9 cellular contexts compared by ENCODE assay signal in genomic region chr1:234844479-234845031, GRCh38.
DNase-seq lines count a peak whose midpoint lies in the region; ATAC-seq and TF ChIP-seq lines count a peak whose summit lies in the region.
"Had no signal": no experiment of that assay in that cellular context is flagged by ENCODE, and none has a peak within 500 bp of the region (broad histone marks: within the 10 kb centered on the region; RNA-seq: fewer than 3 reads in every experiment).

No MANE protein-coding gene starts in this region.

- ATAC-seq in HG03135 (IDR thresholded peaks at IDR 0.05; ENCODE audit: unreplicated experiment) = no peak
- no peak for ATAC-seq in HG03378 (IDR thresholded peaks at IDR 0.05; ENCODE audit: unreplicated experiment)

- H3K4me3 ChIP-seq in KMS-11 (IDR thresholded peaks at IDR 0.05; ENCODE audit: insufficient read depth, low read depth, low read length) = peak overlapping the region; percentile 48
- H3K4me3 ChIP-seq in neural progenitor cell = no peak overlapping the region
- H3K4me3 ChIP-seq: vagina had no signal

- H4K20me1 ChIP-seq in KMS-11 (ENCODE audit: insufficient read depth) (no peaks in the 10 kb centered on the region), neural progenitor cell (ENCODE audit: low read depth) (no peaks in the 10 kb centered on the region)

- DNase-seq in GF-D8 (lab: John Stamatoyannopoulos, UW) (peak; percentile 37), neural progenitor cell (ENCODE audit: low spot score) (no peak), HK-2 (ENCODE audit: unreplicated experiment) (no peak)
- DNase-seq in activated naive CD8-positive, alpha-beta T cell treated with anti-CD3 and anti-CD28 coated beads for 36 hours = no peak
- DNase-seq: NK-92 treated with Interleukin-12 subunit alpha and Interleukin-12 subunit beta, amount 100 ng/mL, for 24 hours had no signal

- peaks cover 2% of the 10 kb centered on the region for H3K9me3 ChIP-seq in neural progenitor cell (ENCODE audit: low read depth)
- H3K9me3 ChIP-seq: vagina had no signal

- TF ChIP-seq CTCF in KMS-11 (conservative IDR thresholded peaks at IDR 0.05; ENCODE audit: low read depth, low read length) (no peak), neural progenitor cell (IDR thresholded peaks at IDR 0.05) (no peak)

- H3K4me1 ChIP-seq in KMS-11 (ENCODE audit: low read depth, poor library complexity, severe bottlenecking) (peaks cover 31% of the 10 kb centered on the region), neural progenitor cell (no peaks in the 10 kb centered on the region)

- H3K79me2 ChIP-seq in KMS-11 (ENCODE audit: insufficient read depth, low read depth) (no peaks in the 10 kb centered on the region), neural progenitor cell (ENCODE audit: low read depth) (no peaks in the 10 kb centered on the region)

- no peaks in the 10 kb centered on the region for H3K27me3 ChIP-seq in KMS-11 (ENCODE audit: insufficient read depth, low read depth)
- H3K27me3 ChIP-seq in neural progenitor cell = no peaks in the 10 kb centered on the region
- H3K27me3 ChIP-seq: vagina had no signal

- H3K4me2 ChIP-seq in KMS-11 = peak overlapping the region; percentile 63
- H3K4me2 ChIP-seq in neural progenitor cell = no peak overlapping the region

- H3K27me3 Mint-ChIP-seq in activated naive CD8-positive, alpha-beta T cell treated with anti-CD3 and anti-CD28 coated beads for 36 hours = no peaks in the 10 kb centered on the region
- peaks cover 5% of the 10 kb centered on the region for H3K27me3 Mint-ChIP-seq in neural progenitor cell (ENCODE audit: insufficient read depth, low read depth)

- peak overlapping the region; percentile 60 for H3K4me3 Mint-ChIP-seq in activated naive CD8-positive, alpha-beta T cell treated with anti-CD3 and anti-CD28 coated beads for 36 hours
- no peak overlapping the region for H3K4me3 Mint-ChIP-seq in neural progenitor cell

- H3K9me3 Mint-ChIP-seq in activated naive CD8-positive, alpha-beta T cell treated with anti-CD3 and anti-CD28 coated beads for 36 hours = peaks cover 6% of the 10 kb centered on the region
- H3K9me3 Mint-ChIP-seq in neural progenitor cell = peaks cover 14% of the 10 kb centered on the region

- H3K27ac Mint-ChIP-seq in activated naive CD8-positive, alpha-beta T cell treated with anti-CD3 and anti-CD28 coated beads for 36 hours = peak overlapping the region; percentile 99
- peak overlapping the region; percentile 18 for H3K27ac Mint-ChIP-seq in neural progenitor cell

- H3K4me1 Mint-ChIP-seq in activated naive CD8-positive, alpha-beta T cell treated with anti-CD3 and anti-CD28 coated beads for 36 hours = peaks cover 81% of the 10 kb centered on the region
- peaks cover 14% of the 10 kb centered on the region for H3K4me1 Mint-ChIP-seq in neural progenitor cell

- H3K27ac ChIP-seq in KMS-11 (peak overlapping the region; percentile 37), neural progenitor cell (no peak overlapping the region)
- H3K27ac ChIP-seq: vagina had no signal

- no peak overlapping the region for H3K9ac ChIP-seq in KMS-11
- H3K9ac ChIP-seq in neural progenitor cell = no peak overlapping the region

- H2AFZ ChIP-seq in KMS-11 (ENCODE audit: low read depth) (no peak overlapping the region), neural progenitor cell (replicated peaks) (no peak overlapping the region)

- no peaks in the 10 kb centered on the region for H3F3A ChIP-seq in neural progenitor cell (ENCODE audit: low read depth)

- no peaks in the 10 kb centered on the region for H3K36me3 ChIP-seq in KMS-11 (ENCODE audit: insufficient read depth)
- no peaks in the 10 kb centered on the region for H3K36me3 ChIP-seq in neural progenitor cell
- H3K36me3 ChIP-seq: vagina had no signal

- peaks cover 11% of the 10 kb centered on the region for H3K36me3 Mint-ChIP-seq in activated naive CD8-positive, alpha-beta T cell treated with anti-CD3 and anti-CD28 coated beads for 36 hours
- H3K36me3 Mint-ChIP-seq in neural progenitor cell = no peaks in the 10 kb centered on the region
